In the genomic region with DNA sequence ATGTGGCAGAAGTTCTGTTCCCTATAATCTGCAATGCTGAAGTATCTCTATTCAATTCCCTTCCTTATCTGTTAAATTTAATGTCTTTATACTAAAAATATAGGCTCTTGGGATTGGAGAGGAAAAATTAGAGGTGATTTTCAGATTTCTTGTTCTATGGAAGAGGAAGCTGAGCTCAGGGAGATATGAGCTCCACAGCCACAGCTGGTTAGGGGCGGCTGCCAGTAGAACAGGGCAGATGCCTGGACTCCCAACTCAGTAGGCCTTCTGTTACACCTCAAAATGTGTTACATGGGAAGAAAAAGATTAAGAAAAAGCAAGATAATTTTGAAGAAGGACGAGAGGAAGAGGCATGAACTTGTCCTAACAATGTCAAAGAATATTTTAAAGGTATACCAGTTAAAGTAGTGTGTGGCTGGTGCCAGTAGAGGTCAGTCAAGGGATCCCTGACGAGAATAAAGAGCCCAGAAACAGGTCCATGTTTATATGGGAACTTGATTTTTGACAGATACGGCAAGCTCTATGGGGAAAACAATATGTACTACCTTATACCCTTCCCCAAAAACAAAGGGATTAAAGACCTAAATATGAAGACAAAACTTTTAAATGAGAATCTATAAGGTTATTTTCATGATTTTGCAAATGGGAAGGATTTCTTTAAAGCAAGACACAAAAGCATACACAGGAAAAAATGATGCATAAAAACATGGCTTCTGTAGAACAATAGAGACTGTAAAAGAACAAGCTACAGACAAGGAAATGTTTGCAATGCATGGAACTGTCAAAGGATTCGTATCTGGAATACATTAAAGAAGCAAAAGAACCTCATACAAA, we compare ENCODE assay signal across 8 cellular contexts. TPM values are rescaled to one million over a fixed set of nuclear protein-coding genes. Genes with fewer than 3 reads are reported as not detected.
A peak's percentile ranks its signal among the peaks of the same experiment; 100 is the strongest.
DNase-seq lines count a peak whose midpoint lies in the region; ATAC-seq and TF ChIP-seq lines count a peak whose summit lies in the region.

No MANE protein-coding gene starts in this region.

- peak; percentile 37 to 45 for DNase-seq in cardiac muscle cell (ENCODE audit: low read depth in 1 of 2, low spot score in 1 of 2)
- DNase-seq in right atrium auricular region (ENCODE audit: low spot score), result no peak
- DNase-seq in Peyer's patch, result no peak
- DNase-seq in esophagus squamous epithelium (lab: John Stamatoyannopoulos, UW), result no peak
- no peak for DNase-seq in psoas muscle
- DNase-seq in GOT3 (lab: John Stamatoyannopoulos, UW), result no peak
- no peak for DNase-seq in NCI-H2029 treated with DMSO at 0.1 percent for 48 hours (lab: John Stamatoyannopoulos, UW)

- WGBS in esophagus squamous epithelium, 2 donors, result 44 to 57% methylated on average over 5 of the region's 5 CpGs
- WGBS in psoas muscle, 3 donors, result 62 to 68% (median 63%) methylated on average over 5 of the region's 5 CpGs

- TF ChIP-seq CTCF in cardiac muscle cell (IDR thresholded peaks at IDR 0.05; ENCODE audit: low read depth, low read length), result peak; percentile 67
- TF ChIP-seq CTCF in right atrium auricular region (IDR thresholded peaks at IDR 0.05), result peak in 1 of 2 donors; percentile 61
- TF ChIP-seq CTCF in Peyer's patch (IDR thresholded peaks at IDR 0.05), result peak in 4 of 6 experiments; percentile 36 to 55 (median 42)
- TF ChIP-seq CTCF in esophagus squamous epithelium (IDR thresholded peaks at IDR 0.05), result peak in 4 of 6 experiments; percentile 15 to 34 (median 20)
- TF ChIP-seq CTCF in psoas muscle (IDR thresholded peaks at IDR 0.05), result peak; percentile 38

- H3K27ac ChIP-seq in cardiac muscle cell, result peak overlapping the region; percentile 43
- H3K27ac ChIP-seq in right atrium auricular region, result peak overlapping the region in 1 of 2 donors; percentile 40
- no peak overlapping the region for H3K27ac ChIP-seq in Peyer's patch
- no peak overlapping the region for H3K27ac ChIP-seq in esophagus squamous epithelium
- H3K27ac ChIP-seq in psoas muscle, result no peak overlapping the region

- peak; percentile 59 for ATAC-seq in HG02938 (IDR thresholded peaks at IDR 0.05; ENCODE audit: unreplicated experiment)
- ATAC-seq in psoas muscle, result no peak

- H3K4me3 ChIP-seq in cardiac muscle cell, result no peak overlapping the region
- H3K4me3 ChIP-seq in right atrium auricular region, result no peak overlapping the region
- H3K4me3 ChIP-seq in Peyer's patch, result no peak overlapping the region
- H3K4me3 ChIP-seq in esophagus squamous epithelium, result no peak overlapping the region
- H3K4me3 ChIP-seq in psoas muscle, result no peak overlapping the region

- H3K36me3 ChIP-seq in cardiac muscle cell, result peaks cover 25% of the 10 kb centered on the region
- peaks cover 16% of the 10 kb centered on the region for H3K36me3 ChIP-seq in right atrium auricular region
- H3K36me3 ChIP-seq in Peyer's patch, result peaks cover 0 to 26% (median 0%) of the 10 kb centered on the region in 3 donors
- H3K36me3 ChIP-seq in esophagus squamous epithelium, result peaks cover 0 to 38% (median 2%) of the 10 kb centered on the region in 3 donors
- peaks cover 0 to 41% of the 10 kb centered on the region in 2 donors for H3K36me3 ChIP-seq in psoas muscle (ENCODE audit: insufficient read depth in 1 of 2, low read depth in 1 of 2)

- H3K27me3 ChIP-seq in cardiac muscle cell (no peaks in the 10 kb centered on the region), right atrium auricular region (no peaks in the 10 kb centered on the region), Peyer's patch (no peaks in the 10 kb centered on the region), esophagus squamous epithelium (no peaks in the 10 kb centered on the region), psoas muscle (ENCODE audit: insufficient read depth in 3 of 3, low read length in 2 of 3) (no peaks in the 10 kb centered on the region)

- intact Hi-C loops in esophagus squamous epithelium (cut with DNase I) (no loop called here), psoas muscle (cut with DNase I) (no loop called here)

- no peaks in the 10 kb centered on the region for H3K9me3 ChIP-seq in cardiac muscle cell (ENCODE audit: low read depth)
- no peaks in the 10 kb centered on the region for H3K9me3 ChIP-seq in right atrium auricular region
- H3K9me3 ChIP-seq in Peyer's patch, result no peaks in the 10 kb centered on the region
- H3K9me3 ChIP-seq in esophagus squamous epithelium, result no peaks in the 10 kb centered on the region
- no peaks in the 10 kb centered on the region for H3K9me3 ChIP-seq in psoas muscle

- H3K4me1 ChIP-seq in cardiac muscle cell (ENCODE audit: low read depth) (no peaks in the 10 kb centered on the region), right atrium auricular region (no peaks in the 10 kb centered on the region), Peyer's patch (no peaks in the 10 kb centered on the region), esophagus squamous epithelium (no peaks in the 10 kb centered on the region), psoas muscle (no peaks in the 10 kb centered on the region)

- TF ChIP-seq POLR2A in Peyer's patch (IDR thresholded peaks at IDR 0.05) (no peak), esophagus squamous epithelium (IDR thresholded peaks at IDR 0.05) (no peak)

RNA-seq across cellular contexts. Expression of a gene that starts 28.7 kb away (rescaled TPM):
- total RNA-seq in cardiac muscle cell (18.7 and 49.4 TPM in 2 replicates), right atrium auricular region (10 to 100 TPM; 39.1 to 50.8 TPM), Peyer's patch (10 to 100 TPM; 17.5 to 64.4 (median 32.2) TPM), esophagus squamous epithelium (10 to 100 TPM; 24.8 to 51.9 (median 32.0) TPM), psoas muscle (100 to 1,000 TPM in 1 of 4 donors, 10 to 100 TPM in 3; 58.4 to 113 (median 67.2) TPM)
- polyA plus RNA-seq in cardiac muscle cell (37.8 and 40.5 TPM in 2 replicates), psoas muscle (10 to 100 TPM; 49.3 to 86.2 (median 52.8) TPM)

RNA-seq across cellular contexts. Expression of a gene that starts 42.6 kb away (rescaled TPM):
- 12.9 and 14.4 TPM in 2 replicates for total RNA-seq in cardiac muscle cell
- 30.9 and 42.6 TPM in 2 replicates for polyA plus RNA-seq in cardiac muscle cell
- 10 to 100 TPM in 1 of 2 donors, 1 to 10 TPM in 1; 8.4 to 11.7 TPM for total RNA-seq in right atrium auricular region
- 10 to 100 TPM in 2 of 4 donors, 1 to 10 TPM in 2; 4.3 to 23.1 (median 12.3) TPM for total RNA-seq in Peyer's patch
- total RNA-seq in esophagus squamous epithelium, result 10 to 100 TPM; 14.5 to 37.6 (median 29.4) TPM
- total RNA-seq in psoas muscle, result 10 to 100 TPM; 11.3 to 22.2 (median 20.0) TPM
- 10 to 100 TPM; 14.5 to 36.8 (median 25.4) TPM for polyA plus RNA-seq in psoas muscle

RNA-seq across cellular contexts. Expression of a gene that starts 42.8 kb away (rescaled TPM):
- total RNA-seq in cardiac muscle cell, result 11.8 and 14.1 TPM in 2 replicates
- polyA plus RNA-seq in cardiac muscle cell, result 35.1 and 38.6 TPM in 2 replicates
- 10 to 100 TPM; 16.6 to 20.1 TPM for total RNA-seq in right atrium auricular region
- 10 to 100 TPM in 3 of 4 donors, 1 to 10 TPM in 1; 9.5 to 33.0 (median 14.5) TPM for total RNA-seq in Peyer's patch
- total RNA-seq in esophagus squamous epithelium, result 10 to 100 TPM in 3 of 4 donors, 1 to 10 TPM in 1; 4.6 to 27.7 (median 19.0) TPM
- total RNA-seq in psoas muscle, result 10 to 100 TPM; 16.6 to 20.0 (median 18.2) TPM
- 10 to 100 TPM; 15.8 to 43.1 (median 18.0) TPM for polyA plus RNA-seq in psoas muscle

Comparison
In these comparisons a context has a peak if more than half of its experiments do, and no peak if none do; other contexts are left out.
1. DNase-seq: peak in cardiac muscle cell (2 of 2); none in right atrium auricular region (single experiment), Peyer's patch (0 of 3), esophagus squamous epithelium (single experiment), psoas muscle (0 of 2), GOT3 (single experiment) and NCI-H2029 treated with DMSO at 0.1 percent for 48 hours (single experiment).